In the genomic region with DNA sequence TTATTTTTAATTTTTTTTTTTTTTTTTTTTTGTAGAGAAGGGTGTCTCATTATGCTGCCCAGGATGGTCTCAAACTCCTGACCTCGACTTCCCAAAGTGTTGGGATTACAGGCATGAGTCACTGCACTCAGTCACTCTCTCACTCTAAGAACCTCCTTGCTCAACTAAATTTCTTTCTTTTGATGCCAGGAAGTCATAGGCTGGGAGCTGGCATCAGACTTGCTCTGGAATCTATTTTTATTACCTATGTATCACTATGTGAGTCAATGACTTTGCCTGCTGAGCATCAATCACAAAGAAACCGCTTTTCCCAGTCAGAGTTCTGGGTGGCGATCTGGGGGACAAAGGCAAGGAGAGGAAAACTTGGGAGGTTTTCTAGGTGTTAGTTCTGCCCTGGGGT, we compare ENCODE assay signal across 15 cellular contexts. TPM values are rescaled to one million over a fixed set of nuclear protein-coding genes. Genes with fewer than 3 reads are reported as not detected.
DNase-seq lines count a peak whose midpoint lies in the region; ATAC-seq and TF ChIP-seq lines count a peak whose summit lies in the region.
"Had no signal": no experiment of that assay in that cellular context is flagged by ENCODE, and none has a peak within 500 bp of the region (broad histone marks: within the 10 kb centered on the region; RNA-seq: fewer than 3 reads in every experiment).

No MANE protein-coding gene starts in this region.

- H3K4me1 ChIP-seq in Karpas-422 (ENCODE audit: low read length): peaks cover 44% of the 10 kb centered on the region
- H3K4me1 ChIP-seq in spleen: peaks cover 0 to 19% (median 12%) of the 10 kb centered on the region in 6 donors
- H3K4me1 ChIP-seq: esophagus squamous epithelium had no signal

- H3K9me3 ChIP-seq in Karpas-422 (ENCODE audit: low read length) (no peaks in the 10 kb centered on the region), spleen (no peaks in the 10 kb centered on the region)
- H3K9me3 ChIP-seq: esophagus squamous epithelium had no signal

- H3K27me3 ChIP-seq in Karpas-422 (ENCODE audit: low read length) (no peaks in the 10 kb centered on the region), spleen (replicated peaks in 1 of 7) (no peaks in the 10 kb centered on the region)

- no peaks in the 10 kb centered on the region for H4K20me1 ChIP-seq in Karpas-422 (ENCODE audit: insufficient read depth, low read depth, low read length)

- intact Hi-C loops in spleen (cut with DNase I; ENCODE audit: low total_unique reads): no loop called here

- H3K9me2 ChIP-seq in Karpas-422 (replicated peaks; ENCODE audit: insufficient read depth, low read length): no peaks in the 10 kb centered on the region

- 82 to 92% (median 89%) methylated on average over 3 of the region's 3 CpGs for WGBS in spleen, 5 donors

- no peak overlapping the region for H3K4me2 ChIP-seq in Karpas-422 (ENCODE audit: low read depth, low read length, poor library complexity, severe bottlenecking)

- no peak overlapping the region for H2AFZ ChIP-seq in Karpas-422 (ENCODE audit: low read length)

- in situ Hi-C loops in astrocyte of the spinal cord (cut with HindIII; ENCODE audit: low sequenced_read_pairs): no loop called here

- H3K79me2 ChIP-seq in Karpas-422 (ENCODE audit: low read length): no peaks in the 10 kb centered on the region

- peak overlapping the region; percentile 56 for H3K9ac ChIP-seq in Karpas-422 (ENCODE audit: low read length)

- TF ChIP-seq CTCF in astrocyte of the spinal cord (IDR thresholded peaks at IDR 0.05; ENCODE audit: low read depth, low read length) (no peak), spleen (IDR thresholded peaks at IDR 0.05 in 8 of 11, conservative IDR thresholded peaks at IDR 0.05 in 3 of 11) (no peak)

- no peak overlapping the region for H3K4me3 ChIP-seq in Karpas-422 (ENCODE audit: low read length)
- H3K4me3 ChIP-seq in astrocyte of the spinal cord (ENCODE audit: low read depth, low read length): no peak overlapping the region
- H3K4me3 ChIP-seq in spleen: no peak overlapping the region
- H3K4me3 ChIP-seq: esophagus squamous epithelium had no signal

- ATAC-seq in HG02973 (IDR thresholded peaks at IDR 0.05; ENCODE audit: unreplicated experiment): no peak
- ATAC-seq: Panc1 had no signal

- DNase-seq in AG20443 (ENCODE audit: low spot score) (peak; percentile 35), Karpas-422 (no peak), astrocyte of the spinal cord (ENCODE audit: low read depth, low spot score) (peak; percentile 84), kidney tubule cell (ENCODE audit: low spot score) (peak; percentile 90), GM19240 (ENCODE audit: insufficient read length, low spot score) (no peak), spleen (no peak)
- DNase-seq in stimulated activated CD4-positive, alpha-beta T cell treated with anti-CD3 and anti-CD28 coated beads, Interleukin-4, amount 100 ng/mL, for 1 hour: no peak
- DNase-seq: activated CD4-positive, alpha-beta memory T cell treated with anti-CD3 and anti-CD28 coated beads, Interleukin-2, amount 10 ng/mL, durations not matched to agents 7 days and 5 days; activated effector memory CD4-positive, alpha-beta T cell treated with Interleukin-2 at 50 U/mL for 16 hours; cerebellar nuclear complex; esophagus squamous epithelium; KBM-7; stimulated activated CD4-positive, alpha-beta T cell treated with anti-CD3 and anti-CD28 coated beads, Interleukin-1b, Interleukin-23, amount 100 ng/mL, for 48 hours had no signal

- H3K27ac ChIP-seq in Karpas-422 (ENCODE audit: low read length): peak overlapping the region; percentile 98
- no peak overlapping the region for H3K27ac ChIP-seq in spleen
- H3K27ac ChIP-seq: esophagus squamous epithelium had no signal

- H3K36me3 ChIP-seq in Karpas-422 (ENCODE audit: insufficient read depth, low read length) (no peaks in the 10 kb centered on the region; the same call in 1 of the 2 replicates), spleen (no peaks in the 10 kb centered on the region)
- H3K36me3 ChIP-seq: esophagus squamous epithelium had no signal

- no peak for TF ChIP-seq POLR2A in spleen (IDR thresholded peaks at IDR 0.05)

RNA-seq across cellular contexts. Expression of a gene that starts 35.5 kb away (rescaled TPM):
- 298 and 586 TPM in 2 replicates for total RNA-seq in Karpas-422 (2014; rRNA removed; shearing (Covaris generic); ENCODE audit: low replicate concordance)
- total RNA-seq in spleen: 100 to 1,000 TPM; 119 to 213 (median 134) TPM
- 10 to 100 TPM; 39.2 to 71.8 (median 69.7) TPM for polyA plus RNA-seq in spleen

Comparison
In these comparisons a context has a peak if more than half of its experiments do, and no peak if none do; other contexts are left out.
1. DNase-seq: peak in AG20443 (single experiment), astrocyte of the spinal cord (single experiment) and kidney tubule cell (single experiment); none in Karpas-422 (single experiment), GM19240 (single experiment), stimulated activated CD4-positive, alpha-beta T cell treated with anti-CD3 and anti-CD28 coated beads, Interleukin-4, amount 100 ng/mL, for 1 hour (single experiment) and spleen (single experiment).